ENCODE assay signal across 9 cellular contexts in genomic region chr7:517848-518629, GRCh38. TPM values are rescaled to one million over a fixed set of nuclear protein-coding genes. Genes with fewer than 3 reads are reported as not detected.
DNase-seq lines count a peak whose midpoint lies in the region; ATAC-seq and TF ChIP-seq lines count a peak whose summit lies in the region.
"Had no signal": no experiment of that assay in that cellular context is flagged by ENCODE, and none has a peak within 500 bp of the region (broad histone marks: within the 10 kb centered on the region; RNA-seq: fewer than 3 reads in every experiment).

No MANE protein-coding gene starts in this region.

- peak overlapping the region; percentile 98 for H3K27ac ChIP-seq in RWPE1
- H3K27ac ChIP-seq in liver (ENCODE audit: low read depth in 1 of 2, low read length in 2 of 2) = peak overlapping the region; percentile 81 to 82
- H3K27ac ChIP-seq: 22Rv1 had no signal

- H3K9me3 ChIP-seq in liver (ENCODE audit: control insufficient read depth in 4 of 4, low read length in 3 of 4) = no peaks in the 10 kb centered on the region

- peak overlapping the region in 2 of 3 donors; percentile 52 to 68 for H3K4me3 ChIP-seq in liver (ENCODE audit: low read depth in 1 of 3, low read length in 3 of 3)

- POLR2A ChIA-PET in RWPE1 (lab: Yijun Ruan, JAX; ENCODE audit: low non-redundant PET) = no interaction called here

- H3K27me3 ChIP-seq in liver (ENCODE audit: control insufficient read depth in 4 of 4, insufficient read depth in 4 of 4, low read length in 3 of 4) = peaks cover 0 to 3% (median 0%) of the 10 kb centered on the region in 4 donors

- no peak for TF ChIP-seq CTCF in RWPE1 (conservative IDR thresholded peaks at IDR 0.05; ENCODE audit: low read depth)
- no peak for TF ChIP-seq CTCF in liver (IDR thresholded peaks at IDR 0.05; ENCODE audit: low read depth, low read length, missing input control)
- no peak for TF ChIP-seq CTCF in GM13976 (IDR thresholded peaks at IDR 0.05; ENCODE audit: borderline replicate concordance, control extremely low read depth, extremely low read depth, insufficient read depth, missing control alignments)

- in situ Hi-C loops in GM13976 (cut with MboI; ENCODE audit: low sequenced_read_pairs, unreplicated experiment) = no loop called here

- TF ChIP-seq RAD21 in liver (IDR thresholded peaks at IDR 0.05) = no peak

- 1% methylated on average over 67 of the region's 67 CpGs for WGBS in liver

- peaks cover 9 to 37% (median 20%) of the 10 kb centered on the region in 4 donors for H3K4me1 ChIP-seq in liver (ENCODE audit: control insufficient read depth in 4 of 4, insufficient read depth in 4 of 4, low read length in 3 of 4)

- DNase-seq in DMS 273 (lab: John Stamatoyannopoulos, UW; ENCODE audit: unreplicated experiment) (peak; percentile 80), DMS 273 treated with DMSO at 0.1 percent for 48 hours (lab: John Stamatoyannopoulos, UW) (no peak), RWPE1 (ENCODE audit: low spot score) (no peak), dedifferentiated amniotic fluid mesenchymal stem cell (ENCODE audit: extremely low spot score) (peak; percentile 76), SKM-1 (lab: John Stamatoyannopoulos, UW; ENCODE audit: unreplicated experiment) (no peak), GM13976 (ENCODE audit: low spot score) (no peak)
- DNase-seq in stimulated activated naive CD8-positive, alpha-beta T cell treated with anti-CD3 and anti-CD28 coated beads, Interleukin-15, Interleukin-2, amounts not matched to agents 100 U/mL and 50 U/mL, for 24 hours = peak; percentile 31

- H3K36me3 ChIP-seq in liver (ENCODE audit: control insufficient read depth in 4 of 4, insufficient read depth in 3 of 4, low read depth in 1 of 4, low read length in 3 of 4) = no peaks in the 10 kb centered on the region

- no peak for ATAC-seq in stimulated activated naive CD8-positive, alpha-beta T cell treated with anti-CD3 and anti-CD28 coated beads, Interleukin-15, Interleukin-2, amounts not matched to agents 100 U/mL and 50 U/mL, for 24 hours

- CTCF ChIA-PET in RWPE1 (lab: Yijun Ruan, JAX) = interaction anchor here (0.5 to 0.6 kb wide), 2 partner anchors 64 to 245 kb away, joined by 3 read pairs; no protein-coding TSS in a partner anchor

- H3K9ac ChIP-seq in liver (ENCODE audit: low read depth in 1 of 2, low read length in 2 of 2) = peak overlapping the region in 1 of 2 donors; percentile 66

TF ChIP-seq in liver, 16 proteins besides CTCF, POLR2A, EP300 and RAD21:
- no peak for TF ChIP-seq JUND (IDR thresholded peaks at IDR 0.05)
- TF ChIP-seq TAF1 (conservative IDR thresholded peaks at IDR 0.05) = no peak
- no peak for TF ChIP-seq EGR1 (IDR thresholded peaks at IDR 0.05; ENCODE audit: low read depth in 2 of 2)
- TF ChIP-seq YY1 (IDR thresholded peaks at IDR 0.05) = no peak
- no peak for TF ChIP-seq ZBTB33 (IDR thresholded peaks at IDR 0.05)
- no peak for TF ChIP-seq SP1 (IDR thresholded peaks at IDR 0.05)
- TF ChIP-seq ATF3 (IDR thresholded peaks at IDR 0.05) = no peak
- no peak for TF ChIP-seq MAX (IDR thresholded peaks at IDR 0.05)
- no peak for TF ChIP-seq NR2F2 (IDR thresholded peaks at IDR 0.05)
- no peak for TF ChIP-seq FOXA1 (IDR thresholded peaks at IDR 0.05)
- TF ChIP-seq HNF4A (conservative IDR thresholded peaks at IDR 0.05) = no peak
- no peak for TF ChIP-seq GABPA (IDR thresholded peaks at IDR 0.05 in 1 of 2, conservative IDR thresholded peaks at IDR 0.05 in 1 of 2)
- no peak for TF ChIP-seq HNF4G (IDR thresholded peaks at IDR 0.05)
- no peak for TF ChIP-seq RXRA (IDR thresholded peaks at IDR 0.05)
- TF ChIP-seq FOXA2 (IDR thresholded peaks at IDR 0.05) = no peak
- no peak for TF ChIP-seq REST (IDR thresholded peaks at IDR 0.05)

RNA-seq across cellular contexts. Expression of gene PDGFA, which starts 1.6 kb away (rescaled TPM):
- total RNA-seq in liver = 1 to 10 TPM; 2.0 to 5.1 TPM
- 1 to 10 TPM; 1.4 to 2.1 TPM for polyA plus RNA-seq in liver

Comparison
In these comparisons a context has a peak if more than half of its experiments do, and no peak if none do; other contexts are left out.
1. DNase-seq: peak in DMS 273 (single experiment), dedifferentiated amniotic fluid mesenchymal stem cell (single experiment) and stimulated activated naive CD8-positive, alpha-beta T cell treated with anti-CD3 and anti-CD28 coated beads, Interleukin-15, Interleukin-2, amounts not matched to agents 100 U/mL and 50 U/mL, for 24 hours (single experiment); none in DMS 273 treated with DMSO at 0.1 percent for 48 hours (single experiment), RWPE1 (single experiment), SKM-1 (single experiment) and GM13976 (single experiment).